ENCODE assay signal across 1 cellular context in genomic region chr12:50032516-50033316, GRCh38.
TF ChIP-seq lines count a peak whose summit lies in the region.

No MANE protein-coding gene starts in this region.

TF ChIP-seq in WTC11, 78 proteins besides CTCF, POLR2A, EP300 and RAD21 (continued from another document):
- 0 out of 2 replicates have a peak, but pooled peaks have one; percentile 37 for TF ChIP-seq HMGXB4 (CRISPR knock-in tag; IDR thresholded peaks at IDR 0.05)
- TF ChIP-seq ETV6 (CRISPR knock-in tag; IDR thresholded peaks at IDR 0.05) = peak; percentile 41; the same call in 1 of the 2 replicates
- no peak for TF ChIP-seq CREB1 (CRISPR knock-in tag; IDR thresholded peaks at IDR 0.05)
- 0 out of 2 replicates have a peak, but pooled peaks have one; percentile 22 for TF ChIP-seq ZNF232 (CRISPR knock-in tag; IDR thresholded peaks at IDR 0.05)
